Comparison of ENCODE assay signal across 9 cellular contexts in the genomic region with DNA sequence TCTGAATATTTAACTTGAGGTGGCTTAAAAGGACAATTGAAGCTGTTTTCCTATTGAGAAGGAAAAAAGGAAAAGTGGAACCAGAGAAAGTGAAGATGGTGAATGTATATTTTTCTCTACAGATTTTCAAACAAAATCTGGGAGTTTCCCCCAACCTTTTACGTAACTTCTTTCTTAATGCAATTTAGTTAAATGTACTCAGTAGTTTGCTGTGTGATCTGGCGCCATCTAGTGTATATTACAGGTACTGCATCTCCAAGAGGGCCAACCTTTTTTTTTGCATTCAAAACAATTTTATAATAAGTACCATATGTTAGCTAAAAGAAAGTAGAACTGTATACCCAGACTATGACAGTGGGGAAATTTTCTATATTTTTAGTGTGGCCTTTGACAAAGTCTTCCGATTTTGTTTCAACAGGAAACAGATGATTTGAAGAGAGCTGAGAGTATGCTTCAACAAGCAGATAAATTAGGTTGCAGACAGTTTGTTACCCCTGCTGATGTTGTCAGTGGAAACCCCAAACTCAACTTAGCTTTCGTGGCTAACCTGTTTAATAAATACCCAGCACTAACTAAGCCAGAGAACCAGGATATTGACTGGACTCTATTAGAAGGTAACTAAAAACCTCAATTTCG.
A peak's percentile ranks its signal among the peaks of the same experiment; 100 is the strongest.
DNase-seq lines count a peak whose midpoint lies in the region; ATAC-seq and TF ChIP-seq lines count a peak whose summit lies in the region.
"Had no signal": no experiment of that assay in that cellular context is flagged by ENCODE, and none has a peak within 500 bp of the region (broad histone marks: within the 10 kb centered on the region; RNA-seq: fewer than 3 reads in every experiment).

No MANE protein-coding gene starts in this region.

- no peaks in the 10 kb centered on the region for H3K27me3 ChIP-seq in NT2/D1 (ENCODE audit: insufficient read depth, insufficient read length)

- no peak overlapping the region for H3K4me3 Mint-ChIP-seq in MCF 10A (ENCODE audit: unreplicated experiment)
- H3K4me3 Mint-ChIP-seq: activated naive CD4-positive, alpha-beta T cell treated with anti-CD3 and anti-CD28 coated beads, Interleukin-2, amount 50 U/mL, for 24 hours had no signal

- no peak overlapping the region for H3K27ac Mint-ChIP-seq in MCF 10A (ENCODE audit: low read depth, unreplicated experiment)
- H3K27ac Mint-ChIP-seq: activated naive CD4-positive, alpha-beta T cell treated with anti-CD3 and anti-CD28 coated beads, Interleukin-2, amount 50 U/mL, for 24 hours had no signal

- no peaks in the 10 kb centered on the region for H3K4me1 ChIP-seq in NT2/D1 (ENCODE audit: insufficient read depth, insufficient read length)

- H3K9ac ChIP-seq in NT2/D1 (ENCODE audit: insufficient read length, low read depth) = no peak overlapping the region

- no peak for ATAC-seq in HG03025 (IDR thresholded peaks at IDR 0.05; ENCODE audit: low FRiP score, unreplicated experiment)

- peaks cover 69% of the 10 kb centered on the region for H3K36me3 ChIP-seq in NT2/D1 (ENCODE audit: insufficient read depth, insufficient read length, low read length)

- no peaks in the 10 kb centered on the region for H3K9me3 ChIP-seq in NT2/D1 (ENCODE audit: insufficient read depth, low read length)

- H3K4me1 Mint-ChIP-seq in MCF 10A (ENCODE audit: insufficient read depth, unreplicated experiment) = no peaks in the 10 kb centered on the region
- H3K4me1 Mint-ChIP-seq: activated naive CD4-positive, alpha-beta T cell treated with anti-CD3 and anti-CD28 coated beads, Interleukin-2, amount 50 U/mL, for 24 hours had no signal

- DNase-seq in NCI-H2081 (lab: John Stamatoyannopoulos, UW) = peak; percentile 56 to 66
- DNase-seq in NCI-H2081 treated with DMSO at 0.1 percent for 48 hours (lab: John Stamatoyannopoulos, UW) = no peak
- peak; percentile 56 for DNase-seq in HEK293T (ENCODE audit: extremely low spot score)
- DNase-seq in NT2/D1 (ENCODE audit: low read depth, low spot score) = peak; percentile 44
- peak; percentile 65 for DNase-seq in MCF 10A (ENCODE audit: unreplicated experiment)
- DNase-seq in kidney tubule cell (ENCODE audit: low spot score) = peak; percentile 58
- DNase-seq in superior temporal gyrus (ENCODE audit: extremely low spot score) = peak; percentile 79

- peak; percentile 84 for TF ChIP-seq CTCF in MCF 10A (IDR thresholded peaks at IDR 0.05; ENCODE audit: unreplicated experiment)

- H3K9me3 Mint-ChIP-seq in MCF 10A (ENCODE audit: unreplicated experiment) = no peaks in the 10 kb centered on the region
- H3K9me3 Mint-ChIP-seq: activated naive CD4-positive, alpha-beta T cell treated with anti-CD3 and anti-CD28 coated beads, Interleukin-2, amount 50 U/mL, for 24 hours had no signal

- H3K4me3 ChIP-seq in NT2/D1 (ENCODE audit: insufficient read length, low read depth) = no peak overlapping the region

- POLR2A ChIA-PET in HEK293T (lab: Yijun Ruan, JAX) (no interaction called here), MCF 10A (lab: Yijun Ruan, JAX) (interaction anchor here (0.6 to 1.4 kb wide), 5 partner anchors 9 to 312 kb away, joined by 3 to 5 read pairs (median 3); no protein-coding TSS in a partner anchor)

- intact Hi-C loops in MCF 10A (cut with micrococcal nuclease) = loop anchor here (1.0 to 5.0 kb wide), 3 partner anchors 81 to 313 kb away; partner anchors contain the start of gene PLS3

- peaks cover 65% of the 10 kb centered on the region for H3K36me3 Mint-ChIP-seq in MCF 10A (ENCODE audit: insufficient read depth, unreplicated experiment)
- H3K36me3 Mint-ChIP-seq: activated naive CD4-positive, alpha-beta T cell treated with anti-CD3 and anti-CD28 coated beads, Interleukin-2, amount 50 U/mL, for 24 hours had no signal

- BruUV-seq in MCF 10A (replicated peaks; lab: Mats Ljungman, UMichigan) = no TSS peak

- H3K27me3 Mint-ChIP-seq in MCF 10A (ENCODE audit: insufficient read depth, unreplicated experiment) = peaks cover 64% of the 10 kb centered on the region
- H3K27me3 Mint-ChIP-seq: activated naive CD4-positive, alpha-beta T cell treated with anti-CD3 and anti-CD28 coated beads, Interleukin-2, amount 50 U/mL, for 24 hours had no signal

- CTCF ChIA-PET in HEK293T (lab: Yijun Ruan, JAX) = interaction anchor here (0.6 to 1.4 kb wide), 4 partner anchors 9 to 312 kb away, joined by 3 to 4 read pairs (median 4); no protein-coding TSS in a partner anchor
- CTCF ChIA-PET in MCF 10A (lab: Yijun Ruan, JAX) = interaction anchor here (0.6 to 7.6 kb wide), 38 partner anchors 9 to 533 kb away, joined by 3 to 88 read pairs (median 4); no protein-coding TSS in a partner anchor

TF ChIP-seq in HEK293T, 16 proteins besides CTCF, POLR2A, EP300 and RAD21:
- TF ChIP-seq ZNF384 (IDR thresholded peaks at IDR 0.05) = peak; percentile 76
- TF ChIP-seq L3MBTL2 (conservative IDR thresholded peaks at IDR 0.05) = no peak
